ENCODE assay signal across 2 cellular contexts in the genomic region with DNA sequence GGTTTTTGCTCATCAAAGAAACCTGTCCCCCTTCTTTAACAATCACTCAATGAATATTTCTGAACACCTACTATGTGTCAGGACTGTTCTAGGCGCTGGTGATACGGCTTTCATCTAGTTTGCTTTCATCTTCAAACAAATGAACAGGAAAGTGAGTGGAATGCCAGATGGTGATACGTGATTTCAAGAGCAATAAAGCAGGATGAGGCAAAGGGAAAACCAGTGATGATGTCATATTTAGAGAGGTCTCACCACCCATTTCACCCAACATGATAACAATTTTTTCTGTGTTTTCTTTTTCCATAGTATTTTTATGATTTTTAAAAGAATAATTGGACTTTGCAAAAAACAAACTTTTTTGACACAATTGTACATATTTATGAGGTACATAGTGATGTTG.
TF ChIP-seq lines count a peak whose summit lies in the region.

No MANE protein-coding gene starts in this region.

TF ChIP-seq in HepG2, 621 proteins besides CTCF, POLR2A, EP300 and RAD21:
- TF ChIP-seq ZNF337 (CRISPR knock-in tag; IDR thresholded peaks at IDR 0.05; ENCODE audit: borderline replicate concordance, low read depth): no peak
- peak; percentile 47 for TF ChIP-seq CREB1 (IDR thresholded peaks at IDR 0.05)
- no peak for TF ChIP-seq CREB1 (CRISPR knock-in tag; IDR thresholded peaks at IDR 0.05)
- TF ChIP-seq SKIL (CRISPR knock-in tag; IDR thresholded peaks at IDR 0.05; ENCODE audit: borderline replicate concordance): no peak
- TF ChIP-seq ATF7 (IDR thresholded peaks at IDR 0.05): peak; percentile 90
- TF ChIP-seq ATF7 (CRISPR knock-in tag; IDR thresholded peaks at IDR 0.05): no peak

TF ChIP-seq in neural cell, 6 proteins besides CTCF, POLR2A, EP300 and RAD21:
- TF ChIP-seq TAF1 (IDR thresholded peaks at IDR 0.05; ENCODE audit: low read depth): no peak
TF ChIP-seq in neural cell: peak in this region for 0.
